In the genomic region with DNA sequence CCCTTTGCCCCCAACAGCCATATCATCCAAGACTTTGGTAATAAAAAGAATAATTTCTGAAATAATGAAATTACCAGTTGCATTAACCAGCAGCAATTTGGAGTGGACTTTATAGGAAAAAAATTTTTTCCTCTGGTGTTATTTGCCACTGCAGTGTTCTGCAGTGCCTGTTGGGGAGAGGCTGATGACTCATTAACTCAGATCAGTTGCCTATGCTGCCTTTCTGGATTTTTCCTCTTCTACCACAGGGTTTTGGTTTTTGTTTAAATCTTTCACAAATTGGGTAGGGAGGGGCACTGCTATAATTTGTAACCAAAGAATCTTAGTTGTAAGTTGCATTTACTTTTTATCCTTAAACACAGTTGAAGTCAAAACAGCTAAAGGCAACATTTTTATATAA, we compare ENCODE assay signal across 9 cellular contexts. TPM values are rescaled to one million over a fixed set of nuclear protein-coding genes. Genes with fewer than 3 reads are reported as not detected.
DNase-seq lines count a peak whose midpoint lies in the region; ATAC-seq and TF ChIP-seq lines count a peak whose summit lies in the region.
"Had no signal": no experiment of that assay in that cellular context is flagged by ENCODE, and none has a peak within 500 bp of the region (broad histone marks: within the 10 kb centered on the region; RNA-seq: fewer than 3 reads in every experiment).

No MANE protein-coding gene starts in this region.

- H3K9me3 ChIP-seq in adrenal gland (replicated peaks in 1 of 3), result no peaks in the 10 kb centered on the region
- H3K9me3 ChIP-seq in stomach, result no peaks in the 10 kb centered on the region

- H3K27ac Mint-ChIP-seq in T-helper 2 cell treated with Interferon-gamma antibody and Interleukin-4, amounts not matched to agents 5 μg/mL and 100 μg/mL, for 36 hours, result no peak overlapping the region
- H3K27ac Mint-ChIP-seq: naive thymus-derived CD4-positive, alpha-beta T cell had no signal

- H3K36me3 ChIP-seq in adrenal gland (replicated peaks in 1 of 2) (no peaks in the 10 kb centered on the region), stomach (peaks cover 0 to 13% (median 0%) of the 10 kb centered on the region in 4 donors)

- no peaks in the 10 kb centered on the region for H3K27me3 ChIP-seq in adrenal gland
- no peaks in the 10 kb centered on the region for H3K27me3 ChIP-seq in stomach

- H3K27ac ChIP-seq in adrenal gland (peak overlapping the region in 2 of 5 donors; percentile 35 to 44), stomach (no peak overlapping the region)

- H3K4me1 ChIP-seq in adrenal gland (replicated peaks in 1 of 2) (peaks cover 0 to 4% of the 10 kb centered on the region in 2 donors), stomach (peaks cover 0 to 20% (median 4%) of the 10 kb centered on the region in 4 donors)

- H3K36me3 Mint-ChIP-seq in T-helper 2 cell treated with Interferon-gamma antibody and Interleukin-4, amounts not matched to agents 5 μg/mL and 100 μg/mL, for 36 hours (ENCODE audit: low read depth), result no peaks in the 10 kb centered on the region

- H3K4me3 Mint-ChIP-seq in T-helper 2 cell treated with Interferon-gamma antibody and Interleukin-4, amounts not matched to agents 5 μg/mL and 100 μg/mL, for 36 hours, result no peak overlapping the region
- H3K4me3 Mint-ChIP-seq: naive thymus-derived CD4-positive, alpha-beta T cell had no signal

- DNase-seq in GM13977 (ENCODE audit: low spot score), result peak; percentile 17
- DNase-seq in adrenal gland, result peak in 2 of 7 donors; percentile 19 to 31
- DNase-seq in lung microvascular endothelial cell (ENCODE audit: low read depth in 2 of 2), result peak; percentile 49 to 58
- DNase-seq in stomach, result no peak
- DNase-seq in activated effector memory CD4-positive, alpha-beta T cell treated with anti-CD3 and anti-CD28 coated beads, Interleukin-2, amount 50 U/mL, for 16 hours, result no peak
- DNase-seq in T-helper 2 cell treated with Interferon-gamma antibody and Interleukin-4, amounts not matched to agents 5 μg/mL and 100 μg/mL, for 36 hours (ENCODE audit: low spot score), result no peak
- DNase-seq in cardiac septum (ENCODE audit: low spot score), result no peak
- DNase-seq: naive thymus-derived CD4-positive, alpha-beta T cell had no signal

- H3K9me3 Mint-ChIP-seq in T-helper 2 cell treated with Interferon-gamma antibody and Interleukin-4, amounts not matched to agents 5 μg/mL and 100 μg/mL, for 36 hours, result no peaks in the 10 kb centered on the region
- H3K9me3 Mint-ChIP-seq: naive thymus-derived CD4-positive, alpha-beta T cell had no signal

- no peak overlapping the region for H3K4me3 ChIP-seq in adrenal gland
- H3K4me3 ChIP-seq in stomach, result no peak overlapping the region

- H3K4me1 Mint-ChIP-seq in T-helper 2 cell treated with Interferon-gamma antibody and Interleukin-4, amounts not matched to agents 5 μg/mL and 100 μg/mL, for 36 hours (ENCODE audit: low read depth), result peaks cover 7% of the 10 kb centered on the region

- ATAC-seq in HG02642 (IDR thresholded peaks at IDR 0.05; ENCODE audit: poor library complexity, unreplicated experiment), result peak; percentile 62
- ATAC-seq: naive thymus-derived CD4-positive, alpha-beta T cell had no signal

- TF ChIP-seq POLR2A in adrenal gland (IDR thresholded peaks at IDR 0.05) (no peak), stomach (IDR thresholded peaks at IDR 0.05) (no peak)

- intact Hi-C loops in adrenal gland (cut with DNase I) (no loop called here), stomach (cut with DNase I; ENCODE audit: low total_unique reads) (no loop called here), cardiac septum (cut with DNase I) (no loop called here)

- H3K27me3 Mint-ChIP-seq in T-helper 2 cell treated with Interferon-gamma antibody and Interleukin-4, amounts not matched to agents 5 μg/mL and 100 μg/mL, for 36 hours (ENCODE audit: low read depth), result no peaks in the 10 kb centered on the region
- H3K27me3 Mint-ChIP-seq: naive thymus-derived CD4-positive, alpha-beta T cell had no signal

- TF ChIP-seq EP300 in stomach (IDR thresholded peaks at IDR 0.05), result no peak

- in situ Hi-C loops in GM13977 (cut with MboI; ENCODE audit: low pct_unique_long_range_greater_than_20kb, low sequenced_read_pairs, unreplicated experiment), result no loop called here

- TF ChIP-seq CTCF in GM13977 (IDR thresholded peaks at IDR 0.05; ENCODE audit: extremely low read depth, insufficient read depth, missing control alignments), result no peak
- TF ChIP-seq CTCF in adrenal gland (IDR thresholded peaks at IDR 0.05), result peak in 5 of 6 experiments; percentile 7 to 34 (median 28)
- no peak for TF ChIP-seq CTCF in stomach (IDR thresholded peaks at IDR 0.05)

RNA-seq across cellular contexts. Expression of gene ATP6V1A, which starts 22.7 kb away (rescaled TPM):
- total RNA-seq in adrenal gland (100 to 1,000 TPM in 6 of 8 donors, 10 to 100 TPM in 2; 95.1 to 165 (median 117) TPM), lung microvascular endothelial cell (104 and 163 TPM in 2 replicates), stomach (10 to 100 TPM in 4 of 5 donors, 1 to 10 TPM in 1; 4.3 to 75.6 (median 34.2) TPM), cardiac septum (17.4 TPM)
- polyA plus RNA-seq in adrenal gland (100 to 1,000 TPM in 1 of 3 donors, 10 to 100 TPM in 2; 14.7 to 101 (median 15.2) TPM), stomach (10 to 100 TPM; 11.6 to 13.3 (median 12.7) TPM)

RNA-seq across cellular contexts. Expression of gene NAA50, which starts 23.5 kb away (rescaled TPM):
- total RNA-seq in adrenal gland (100 to 1,000 TPM in 6 of 8 donors, 10 to 100 TPM in 2; 89.4 to 217 (median 114) TPM), lung microvascular endothelial cell (102 and 140 TPM in 2 replicates), stomach (100 to 1,000 TPM in 2 of 5 donors, 10 to 100 TPM in 3; 15.1 to 159 (median 45.1) TPM), cardiac septum (68.5 TPM)
- polyA plus RNA-seq in adrenal gland (100 to 1,000 TPM in 1 of 3 donors, 10 to 100 TPM in 2; 17.2 to 233 (median 24.1) TPM), stomach (10 to 100 TPM; 22.4 to 38.0 (median 36.8) TPM)

Comparison
In these comparisons a context has a peak if more than half of its experiments do, and no peak if none do; other contexts are left out.
1. DNase-seq: peak in GM13977 (single experiment) and lung microvascular endothelial cell (2 of 2); none in stomach (single experiment), activated effector memory CD4-positive, alpha-beta T cell treated with anti-CD3 and anti-CD28 coated beads, Interleukin-2, amount 50 U/mL, for 16 hours (single experiment), T-helper 2 cell treated with Interferon-gamma antibody and Interleukin-4, amounts not matched to agents 5 μg/mL and 100 μg/mL, for 36 hours (single experiment) and cardiac septum (single experiment).
2. CTCF ChIP-seq: peak in adrenal gland (5 of 6); none in GM13977 (single experiment) and stomach (0 of 7).